ENCODE assay signal across 1 cellular context in the genomic region with DNA sequence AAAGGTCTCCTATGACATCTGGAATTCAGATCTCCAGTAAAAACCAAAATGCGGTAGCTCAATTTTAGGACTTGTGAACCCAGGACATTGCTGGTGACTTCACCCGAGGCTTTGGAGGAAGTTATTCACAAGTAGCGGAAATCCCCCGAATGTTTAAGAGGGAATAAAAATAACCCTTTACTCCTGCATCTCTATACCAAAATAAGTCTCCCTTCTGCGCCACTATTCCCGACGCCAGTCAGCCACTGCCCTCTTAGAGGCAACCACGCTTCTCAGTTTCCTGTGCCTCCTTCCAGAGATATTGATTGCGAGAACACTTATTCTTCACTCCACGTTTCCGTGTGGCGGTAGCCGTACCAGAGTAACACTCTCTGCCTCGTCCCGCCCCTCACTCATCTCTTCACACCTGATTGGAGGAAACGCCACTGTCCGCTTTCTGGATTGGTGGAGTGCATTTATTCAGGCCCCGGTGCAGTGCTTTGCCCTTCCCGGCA.
TF ChIP-seq lines count a peak whose summit lies in the region.

No MANE protein-coding gene starts in this region.

TF ChIP-seq in GM12878, 131 proteins besides CTCF, POLR2A, EP300 and RAD21 (continued from another document):
- TF ChIP-seq, protein P1, sequence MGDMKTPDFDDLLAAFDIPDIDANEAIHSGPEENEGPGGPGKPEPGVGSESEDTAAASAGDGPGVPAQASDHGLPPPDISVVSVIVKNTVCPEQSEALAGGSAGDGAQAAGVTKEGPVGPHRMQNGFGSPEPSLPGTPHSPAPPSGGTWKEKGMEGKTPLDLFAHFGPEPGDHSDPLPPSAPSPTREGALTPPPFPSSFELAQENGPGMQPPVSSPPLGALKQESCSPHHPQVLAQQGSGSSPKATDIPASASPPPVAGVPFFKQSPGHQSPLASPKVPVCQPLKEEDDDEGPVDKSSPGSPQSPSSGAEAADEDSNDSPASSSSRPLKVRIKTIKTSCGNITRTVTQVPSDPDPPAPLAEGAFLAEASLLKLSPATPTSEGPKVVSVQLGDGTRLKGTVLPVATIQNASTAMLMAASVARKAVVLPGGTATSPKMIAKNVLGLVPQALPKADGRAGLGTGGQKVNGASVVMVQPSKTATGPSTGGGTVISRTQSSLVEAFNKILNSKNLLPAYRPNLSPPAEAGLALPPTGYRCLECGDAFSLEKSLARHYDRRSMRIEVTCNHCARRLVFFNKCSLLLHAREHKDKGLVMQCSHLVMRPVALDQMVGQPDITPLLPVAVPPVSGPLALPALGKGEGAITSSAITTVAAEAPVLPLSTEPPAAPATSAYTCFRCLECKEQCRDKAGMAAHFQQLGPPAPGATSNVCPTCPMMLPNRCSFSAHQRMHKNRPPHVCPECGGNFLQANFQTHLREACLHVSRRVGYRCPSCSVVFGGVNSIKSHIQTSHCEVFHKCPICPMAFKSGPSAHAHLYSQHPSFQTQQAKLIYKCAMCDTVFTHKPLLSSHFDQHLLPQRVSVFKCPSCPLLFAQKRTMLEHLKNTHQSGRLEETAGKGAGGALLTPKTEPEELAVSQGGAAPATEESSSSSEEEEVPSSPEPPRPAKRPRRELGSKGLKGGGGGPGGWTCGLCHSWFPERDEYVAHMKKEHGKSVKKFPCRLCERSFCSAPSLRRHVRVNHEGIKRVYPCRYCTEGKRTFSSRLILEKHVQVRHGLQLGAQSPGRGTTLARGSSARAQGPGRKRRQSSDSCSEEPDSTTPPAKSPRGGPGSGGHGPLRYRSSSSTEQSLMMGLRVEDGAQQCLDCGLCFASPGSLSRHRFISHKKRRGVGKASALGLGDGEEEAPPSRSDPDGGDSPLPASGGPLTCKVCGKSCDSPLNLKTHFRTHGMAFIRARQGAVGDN (IDR thresholded peaks at IDR 0.05), result peak; percentile 56; the same call in 1 of the 2 replicates
- no peak for TF ChIP-seq ZNF24 (IDR thresholded peaks at IDR 0.05)
- TF ChIP-seq, protein P2, sequence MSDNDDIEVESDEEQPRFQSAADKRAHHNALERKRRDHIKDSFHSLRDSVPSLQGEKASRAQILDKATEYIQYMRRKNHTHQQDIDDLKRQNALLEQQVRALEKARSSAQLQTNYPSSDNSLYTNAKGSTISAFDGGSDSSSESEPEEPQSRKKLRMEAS (IDR thresholded peaks at IDR 0.05; ENCODE audit: low read depth, low read length), result no peak
- TF ChIP-seq, protein P3, sequence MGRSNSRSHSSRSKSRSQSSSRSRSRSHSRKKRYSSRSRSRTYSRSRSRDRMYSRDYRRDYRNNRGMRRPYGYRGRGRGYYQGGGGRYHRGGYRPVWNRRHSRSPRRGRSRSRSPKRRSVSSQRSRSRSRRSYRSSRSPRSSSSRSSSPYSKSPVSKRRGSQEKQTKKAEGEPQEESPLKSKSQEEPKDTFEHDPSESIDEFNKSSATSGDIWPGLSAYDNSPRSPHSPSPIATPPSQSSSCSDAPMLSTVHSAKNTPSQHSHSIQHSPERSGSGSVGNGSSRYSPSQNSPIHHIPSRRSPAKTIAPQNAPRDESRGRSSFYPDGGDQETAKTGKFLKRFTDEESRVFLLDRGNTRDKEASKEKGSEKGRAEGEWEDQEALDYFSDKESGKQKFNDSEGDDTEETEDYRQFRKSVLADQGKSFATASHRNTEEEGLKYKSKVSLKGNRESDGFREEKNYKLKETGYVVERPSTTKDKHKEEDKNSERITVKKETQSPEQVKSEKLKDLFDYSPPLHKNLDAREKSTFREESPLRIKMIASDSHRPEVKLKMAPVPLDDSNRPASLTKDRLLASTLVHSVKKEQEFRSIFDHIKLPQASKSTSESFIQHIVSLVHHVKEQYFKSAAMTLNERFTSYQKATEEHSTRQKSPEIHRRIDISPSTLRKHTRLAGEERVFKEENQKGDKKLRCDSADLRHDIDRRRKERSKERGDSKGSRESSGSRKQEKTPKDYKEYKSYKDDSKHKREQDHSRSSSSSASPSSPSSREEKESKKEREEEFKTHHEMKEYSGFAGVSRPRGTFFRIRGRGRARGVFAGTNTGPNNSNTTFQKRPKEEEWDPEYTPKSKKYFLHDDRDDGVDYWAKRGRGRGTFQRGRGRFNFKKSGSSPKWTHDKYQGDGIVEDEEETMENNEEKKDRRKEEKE (IDR thresholded peaks at IDR 0.05), result no peak
- peak; percentile 6; the same call in 1 of the 2 replicates for TF ChIP-seq MTA2 (IDR thresholded peaks at IDR 0.05; ENCODE audit: low read depth)
- TF ChIP-seq, protein P4, sequence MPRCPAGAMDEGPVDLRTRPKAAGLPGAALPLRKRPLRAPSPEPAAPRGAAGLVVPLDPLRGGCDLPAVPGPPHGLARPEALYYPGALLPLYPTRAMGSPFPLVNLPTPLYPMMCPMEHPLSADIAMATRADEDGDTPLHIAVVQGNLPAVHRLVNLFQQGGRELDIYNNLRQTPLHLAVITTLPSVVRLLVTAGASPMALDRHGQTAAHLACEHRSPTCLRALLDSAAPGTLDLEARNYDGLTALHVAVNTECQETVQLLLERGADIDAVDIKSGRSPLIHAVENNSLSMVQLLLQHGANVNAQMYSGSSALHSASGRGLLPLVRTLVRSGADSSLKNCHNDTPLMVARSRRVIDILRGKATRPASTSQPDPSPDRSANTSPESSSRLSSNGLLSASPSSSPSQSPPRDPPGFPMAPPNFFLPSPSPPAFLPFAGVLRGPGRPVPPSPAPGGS (IDR thresholded peaks at IDR 0.05; ENCODE audit: borderline replicate concordance, insufficient read depth, low read depth, low read length, poor library complexity, severe bottlenecking), result no peak
- TF ChIP-seq IKZF1 (conservative IDR thresholded peaks at IDR 0.05), result 0 out of 2 replicates have a peak, but pooled peaks have one; percentile 36
- TF ChIP-seq, protein P5, sequence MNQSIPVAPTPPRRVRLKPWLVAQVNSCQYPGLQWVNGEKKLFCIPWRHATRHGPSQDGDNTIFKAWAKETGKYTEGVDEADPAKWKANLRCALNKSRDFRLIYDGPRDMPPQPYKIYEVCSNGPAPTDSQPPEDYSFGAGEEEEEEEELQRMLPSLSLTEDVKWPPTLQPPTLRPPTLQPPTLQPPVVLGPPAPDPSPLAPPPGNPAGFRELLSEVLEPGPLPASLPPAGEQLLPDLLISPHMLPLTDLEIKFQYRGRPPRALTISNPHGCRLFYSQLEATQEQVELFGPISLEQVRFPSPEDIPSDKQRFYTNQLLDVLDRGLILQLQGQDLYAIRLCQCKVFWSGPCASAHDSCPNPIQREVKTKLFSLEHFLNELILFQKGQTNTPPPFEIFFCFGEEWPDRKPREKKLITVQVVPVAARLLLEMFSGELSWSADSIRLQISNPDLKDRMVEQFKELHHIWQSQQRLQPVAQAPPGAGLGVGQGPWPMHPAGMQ (IDR thresholded peaks at IDR 0.05; ENCODE audit: borderline replicate concordance), result no peak
- no peak for TF ChIP-seq BHLHE40 (IDR thresholded peaks at IDR 0.05; ENCODE audit: borderline replicate concordance in 1 of 2, low read depth in 2 of 2, low read length in 1 of 2)
- 0 out of 2 replicates have a peak, but pooled peaks have one; percentile 42 for TF ChIP-seq GABPA (IDR thresholded peaks at IDR 0.05; ENCODE audit: low read depth)
- TF ChIP-seq RUNX3 (IDR thresholded peaks at IDR 0.05; ENCODE audit: low read length), result no peak
- TF ChIP-seq SP1 (IDR thresholded peaks at IDR 0.05; ENCODE audit: low read depth, low read length), result peak; percentile 86
- TF ChIP-seq, protein P6, sequence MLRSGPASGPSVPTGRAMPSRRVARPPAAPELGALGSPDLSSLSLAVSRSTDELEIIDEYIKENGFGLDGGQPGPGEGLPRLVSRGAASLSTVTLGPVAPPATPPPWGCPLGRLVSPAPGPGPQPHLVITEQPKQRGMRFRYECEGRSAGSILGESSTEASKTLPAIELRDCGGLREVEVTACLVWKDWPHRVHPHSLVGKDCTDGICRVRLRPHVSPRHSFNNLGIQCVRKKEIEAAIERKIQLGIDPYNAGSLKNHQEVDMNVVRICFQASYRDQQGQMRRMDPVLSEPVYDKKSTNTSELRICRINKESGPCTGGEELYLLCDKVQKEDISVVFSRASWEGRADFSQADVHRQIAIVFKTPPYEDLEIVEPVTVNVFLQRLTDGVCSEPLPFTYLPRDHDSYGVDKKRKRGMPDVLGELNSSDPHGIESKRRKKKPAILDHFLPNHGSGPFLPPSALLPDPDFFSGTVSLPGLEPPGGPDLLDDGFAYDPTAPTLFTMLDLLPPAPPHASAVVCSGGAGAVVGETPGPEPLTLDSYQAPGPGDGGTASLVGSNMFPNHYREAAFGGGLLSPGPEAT (IDR thresholded peaks at IDR 0.05; ENCODE audit: low read depth), result peak; percentile 76
- no peak for TF ChIP-seq ZNF217 (IDR thresholded peaks at IDR 0.05)
- peak; percentile 37 to 57; a peak in 3 of 4 replicates for TF ChIP-seq IKZF2 (IDR thresholded peaks at IDR 0.05)
- TF ChIP-seq FOS (IDR thresholded peaks at IDR 0.05; ENCODE audit: borderline replicate concordance, extremely low read depth, insufficient read length), result peak; percentile 41
- TF ChIP-seq EED (IDR thresholded peaks at IDR 0.05; ENCODE audit: low read depth), result peak; percentile 43; the same call in 1 of the 2 replicates
- TF ChIP-seq, protein P7, sequence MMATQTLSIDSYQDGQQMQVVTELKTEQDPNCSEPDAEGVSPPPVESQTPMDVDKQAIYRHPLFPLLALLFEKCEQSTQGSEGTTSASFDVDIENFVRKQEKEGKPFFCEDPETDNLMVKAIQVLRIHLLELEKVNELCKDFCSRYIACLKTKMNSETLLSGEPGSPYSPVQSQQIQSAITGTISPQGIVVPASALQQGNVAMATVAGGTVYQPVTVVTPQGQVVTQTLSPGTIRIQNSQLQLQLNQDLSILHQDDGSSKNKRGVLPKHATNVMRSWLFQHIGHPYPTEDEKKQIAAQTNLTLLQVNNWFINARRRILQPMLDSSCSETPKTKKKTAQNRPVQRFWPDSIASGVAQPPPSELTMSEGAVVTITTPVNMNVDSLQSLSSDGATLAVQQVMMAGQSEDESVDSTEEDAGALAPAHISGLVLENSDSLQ (IDR thresholded peaks at IDR 0.05), result no peak
- TF ChIP-seq TAF1 (IDR thresholded peaks at IDR 0.05; ENCODE audit: borderline replicate concordance, low read depth, low read length), result 0 out of 2 replicates have a peak, but pooled peaks have one; percentile 15
